ENCODE assay signal across 21 cellular contexts in genomic region chr7:94877731-94878670, GRCh38. TPM values are rescaled to one million over a fixed set of nuclear protein-coding genes. Genes with fewer than 3 reads are reported as not detected.
"Had no signal": no experiment of that assay in that cellular context is flagged by ENCODE, and none has a peak within 500 bp of the region (broad histone marks: within the 10 kb centered on the region; RNA-seq: fewer than 3 reads in every experiment).

No MANE protein-coding gene starts in this region.

- FAIRE-seq: frontal cortex had no signal

- H3K36me3 ChIP-seq: heart left ventricle, right atrium auricular region, upper lobe of left lung had no signal

- H3K4me3 Mint-ChIP-seq: activated CD4-positive, alpha-beta memory T cell treated with anti-CD3 and anti-CD28 coated beads, Interleukin-2, amount 10 ng/mL, durations not matched to agents 7 days and 5 days; activated CD4-positive, alpha-beta T cell treated with anti-CD3 and anti-CD28 coated beads for 36 hours; activated naive CD4-positive, alpha-beta T cell treated with anti-CD3 and anti-CD28 coated beads, Interleukin-2, amount 10 ng/mL, durations not matched to agents 7 days and 5 days; activated T-cell treated with anti-CD3 and anti-CD28 coated beads, Interleukin-2, amount 50 U/mL, for 24 hours; central memory CD8-positive, alpha-beta T cell; naive thymus-derived CD8-positive, alpha-beta T cell had no signal

- DNase-seq: activated CD4-positive, alpha-beta memory T cell treated with anti-CD3 and anti-CD28 coated beads, Interleukin-2, amount 10 ng/mL, durations not matched to agents 7 days and 5 days; activated CD4-positive, alpha-beta T cell treated with anti-CD3 and anti-CD28 coated beads for 36 hours; activated naive CD4-positive, alpha-beta T cell treated with anti-CD3 and anti-CD28 coated beads, Interleukin-2, amount 10 ng/mL, durations not matched to agents 7 days and 5 days; activated T-cell treated with anti-CD3 and anti-CD28 coated beads, Interleukin-2, amount 50 U/mL, for 24 hours; amniotic stem cell; body of pancreas; effector CD4-positive, alpha-beta T cell; heart left ventricle; mucosa of descending colon; naive thymus-derived CD8-positive, alpha-beta T cell; nucleus accumbens; stimulated activated naive CD8-positive, alpha-beta T cell treated with anti-CD3 and anti-CD28 coated beads, Interleukin-15, Interleukin-2, amounts not matched to agents 100 U/mL and 50 U/mL, for 24 hours; upper lobe of left lung had no signal

- H3K27ac Mint-ChIP-seq: activated CD4-positive, alpha-beta memory T cell treated with anti-CD3 and anti-CD28 coated beads, Interleukin-2, amount 10 ng/mL, durations not matched to agents 7 days and 5 days; activated CD4-positive, alpha-beta T cell treated with anti-CD3 and anti-CD28 coated beads for 36 hours; activated naive CD4-positive, alpha-beta T cell treated with anti-CD3 and anti-CD28 coated beads, Interleukin-2, amount 10 ng/mL, durations not matched to agents 7 days and 5 days; activated T-cell treated with anti-CD3 and anti-CD28 coated beads, Interleukin-2, amount 50 U/mL, for 24 hours; progenitor cell of endocrine pancreas had no signal

- H3K4me1 Mint-ChIP-seq: activated CD4-positive, alpha-beta memory T cell treated with anti-CD3 and anti-CD28 coated beads, Interleukin-2, amount 10 ng/mL, durations not matched to agents 7 days and 5 days; activated CD4-positive, alpha-beta T cell treated with anti-CD3 and anti-CD28 coated beads for 36 hours; activated naive CD4-positive, alpha-beta T cell treated with anti-CD3 and anti-CD28 coated beads, Interleukin-2, amount 10 ng/mL, durations not matched to agents 7 days and 5 days; central memory CD8-positive, alpha-beta T cell; naive thymus-derived CD8-positive, alpha-beta T cell had no signal

- H3K4me3 ChIP-seq: body of pancreas, coronary artery, heart left ventricle, mucosa of descending colon, right atrium auricular region, SK-N-MC, skin epidermis, upper lobe of left lung had no signal

- H3K4me1 ChIP-seq: body of pancreas, heart left ventricle, right atrium auricular region, upper lobe of left lung had no signal

- H3K27ac ChIP-seq: body of pancreas, coronary artery, heart left ventricle, right atrium auricular region, SK-N-MC, skin epidermis, upper lobe of left lung had no signal

- H3K27me3 ChIP-seq: body of pancreas, heart left ventricle, right atrium auricular region, upper lobe of left lung had no signal

- H3K27me3 Mint-ChIP-seq: activated CD4-positive, alpha-beta memory T cell treated with anti-CD3 and anti-CD28 coated beads, Interleukin-2, amount 10 ng/mL, durations not matched to agents 7 days and 5 days; activated CD4-positive, alpha-beta T cell treated with anti-CD3 and anti-CD28 coated beads for 36 hours; activated naive CD4-positive, alpha-beta T cell treated with anti-CD3 and anti-CD28 coated beads, Interleukin-2, amount 10 ng/mL, durations not matched to agents 7 days and 5 days; central memory CD8-positive, alpha-beta T cell; progenitor cell of endocrine pancreas had no signal

- H3K9me3 ChIP-seq: body of pancreas had no signal

- H3K36me3 Mint-ChIP-seq: activated naive CD4-positive, alpha-beta T cell treated with anti-CD3 and anti-CD28 coated beads, Interleukin-2, amount 10 ng/mL, durations not matched to agents 7 days and 5 days; naive thymus-derived CD8-positive, alpha-beta T cell had no signal

RNA-seq across cellular contexts. Expression of gene PPP1R9A, which starts 29.4 kb away (rescaled TPM):
- total RNA-seq: activated CD4-positive, alpha-beta memory T cell treated with anti-CD3 and anti-CD28 coated beads, Interleukin-2, amount 10 ng/mL, durations not matched to agents 7 days and 5 days; activated CD4-positive, alpha-beta T cell treated with anti-CD3 and anti-CD28 coated beads for 36 hours; T-helper 1 cell treated with Interleukin-12 subunit alpha and Interleukin-12 subunit beta and Interleukin-4 antibody, amounts not matched to agents 30 ng/mL and 1 ng/mL, for 36 hours had no signal
